1 cellular context compared by ENCODE assay signal in the genomic region with DNA sequence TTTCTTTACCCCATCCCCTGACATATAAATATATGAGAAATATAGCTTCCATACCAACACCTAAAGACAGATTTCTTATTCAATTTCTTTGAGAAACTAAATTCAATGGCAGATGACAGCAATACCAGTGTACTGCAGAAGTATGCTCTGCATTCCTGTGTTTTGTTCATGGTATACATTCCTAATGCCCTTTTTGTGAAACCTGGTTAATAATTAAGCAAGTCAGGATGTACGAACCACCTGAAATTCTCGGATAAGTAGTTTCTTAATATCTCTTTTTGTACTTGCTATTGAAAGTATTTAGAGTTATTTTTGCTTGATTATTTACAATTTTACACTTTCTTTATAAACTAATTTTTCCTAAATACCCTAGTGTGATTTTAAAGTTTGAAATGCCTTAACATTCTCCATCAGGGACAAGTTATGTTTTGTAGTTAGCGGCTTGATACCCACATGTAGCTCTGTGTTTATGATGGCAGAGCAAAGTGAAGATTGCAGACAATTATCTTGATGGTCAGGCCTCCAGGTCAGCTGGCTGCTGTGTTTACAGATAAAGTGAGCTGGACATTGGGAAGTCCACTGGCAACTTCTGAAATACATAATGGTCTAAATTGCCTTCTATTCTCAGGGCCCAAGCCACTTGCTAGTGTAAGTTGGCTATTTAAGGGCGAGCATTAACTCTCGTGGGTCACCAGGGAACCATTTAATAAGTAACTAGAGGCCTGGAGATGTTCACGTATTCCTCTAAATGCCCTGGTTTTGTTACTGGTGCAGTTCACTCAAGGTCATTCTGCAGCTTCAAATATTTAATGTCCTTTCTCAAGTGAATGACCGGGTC.
TF ChIP-seq lines count a peak whose summit lies in the region.

No MANE protein-coding gene starts in this region.

TF ChIP-seq in HepG2, 621 proteins besides CTCF, POLR2A, EP300 and RAD21 (continued from another document and continues in another):
- TF ChIP-seq ZNF512 (CRISPR knock-in tag; IDR thresholded peaks at IDR 0.05): no peak
- TF ChIP-seq ZNF292 (CRISPR knock-in tag; IDR thresholded peaks at IDR 0.05; ENCODE audit: borderline replicate concordance, low read depth): peak; percentile 64; the same call in 1 of the 2 replicates
- peak; percentile 40; the same call in 1 of the 2 replicates for TF ChIP-seq THAP11 (CRISPR knock-in tag; IDR thresholded peaks at IDR 0.05)
- no peak for TF ChIP-seq NR3C1 (CRISPR knock-in tag; IDR thresholded peaks at IDR 0.05)
- peak; percentile 88 for TF ChIP-seq ARID5B (CRISPR knock-in tag; IDR thresholded peaks at IDR 0.05)
- TF ChIP-seq CEBPG (CRISPR knock-in tag; IDR thresholded peaks at IDR 0.05): peak; percentile 38; the same call in 1 of the 2 replicates
- TF ChIP-seq, protein P1, sequence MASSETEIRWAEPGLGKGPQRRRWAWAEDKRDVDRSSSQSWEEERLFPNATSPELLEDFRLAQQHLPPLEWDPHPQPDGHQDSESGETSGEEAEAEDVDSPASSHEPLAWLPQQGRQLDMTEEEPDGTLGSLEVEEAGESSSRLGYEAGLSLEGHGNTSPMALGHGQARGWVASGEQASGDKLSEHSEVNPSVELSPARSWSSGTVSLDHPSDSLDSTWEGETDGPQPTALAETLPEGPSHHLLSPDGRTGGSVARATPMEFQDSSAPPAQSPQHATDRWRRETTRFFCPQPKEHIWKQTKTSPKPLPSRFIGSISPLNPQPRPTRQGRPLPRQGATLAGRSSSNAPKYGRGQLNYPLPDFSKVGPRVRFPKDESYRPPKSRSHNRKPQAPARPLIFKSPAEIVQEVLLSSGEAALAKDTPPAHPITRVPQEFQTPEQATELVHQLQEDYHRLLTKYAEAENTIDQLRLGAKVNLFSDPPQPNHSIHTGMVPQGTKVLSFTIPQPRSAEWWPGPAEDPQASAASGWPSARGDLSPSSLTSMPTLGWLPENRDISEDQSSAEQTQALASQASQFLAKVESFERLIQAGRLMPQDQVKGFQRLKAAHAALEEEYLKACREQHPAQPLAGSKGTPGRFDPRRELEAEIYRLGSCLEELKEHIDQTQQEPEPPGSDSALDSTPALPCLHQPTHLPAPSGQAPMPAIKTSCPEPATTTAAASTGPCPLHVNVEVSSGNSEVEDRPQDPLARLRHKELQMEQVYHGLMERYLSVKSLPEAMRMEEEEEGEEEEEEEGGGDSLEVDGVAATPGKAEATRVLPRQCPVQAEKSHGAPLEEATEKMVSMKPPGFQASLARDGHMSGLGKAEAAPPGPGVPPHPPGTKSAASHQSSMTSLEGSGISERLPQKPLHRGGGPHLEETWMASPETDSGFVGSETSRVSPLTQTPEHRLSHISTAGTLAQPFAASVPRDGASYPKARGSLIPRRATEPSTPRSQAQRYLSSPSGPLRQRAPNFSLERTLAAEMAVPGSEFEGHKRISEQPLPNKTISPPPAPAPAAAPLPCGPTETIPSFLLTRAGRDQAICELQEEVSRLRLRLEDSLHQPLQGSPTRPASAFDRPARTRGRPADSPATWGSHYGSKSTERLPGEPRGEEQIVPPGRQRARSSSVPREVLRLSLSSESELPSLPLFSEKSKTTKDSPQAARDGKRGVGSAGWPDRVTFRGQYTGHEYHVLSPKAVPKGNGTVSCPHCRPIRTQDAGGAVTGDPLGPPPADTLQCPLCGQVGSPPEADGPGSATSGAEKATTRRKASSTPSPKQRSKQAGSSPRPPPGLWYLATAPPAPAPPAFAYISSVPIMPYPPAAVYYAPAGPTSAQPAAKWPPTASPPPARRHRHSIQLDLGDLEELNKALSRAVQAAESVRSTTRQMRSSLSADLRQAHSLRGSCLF (CRISPR knock-in tag; IDR thresholded peaks at IDR 0.05; ENCODE audit: borderline replicate concordance): peak; percentile 45; the same call in 1 of the 2 replicates
- TF ChIP-seq RXRB (CRISPR knock-in tag; IDR thresholded peaks at IDR 0.05; ENCODE audit: borderline replicate concordance): peak; percentile 93
- no peak for TF ChIP-seq ZBTB4 (CRISPR knock-in tag; IDR thresholded peaks at IDR 0.05; ENCODE audit: borderline replicate concordance)
- TF ChIP-seq PHF5A (CRISPR knock-in tag; IDR thresholded peaks at IDR 0.05; ENCODE audit: low read depth, unreplicated experiment): peak; percentile 19
- peak; percentile 73; the same call in 1 of the 2 replicates for TF ChIP-seq HMG20B (CRISPR knock-in tag; conservative IDR thresholded peaks at IDR 0.05)
- TF ChIP-seq NONO (IDR thresholded peaks at IDR 0.05): no peak
- no peak; the same call in 1 of the 2 replicates for TF ChIP-seq NONO (CRISPR knock-in tag; conservative IDR thresholded peaks at IDR 0.05)
- TF ChIP-seq SIX1 (CRISPR knock-in tag; IDR thresholded peaks at IDR 0.05; ENCODE audit: borderline replicate concordance): peak; percentile 37; the same call in 1 of the 2 replicates
- TF ChIP-seq ZBTB7B (CRISPR knock-in tag; IDR thresholded peaks at IDR 0.05): no peak
- peak; percentile 52; the same call in 1 of the 2 replicates for TF ChIP-seq DPF2 (CRISPR knock-in tag; IDR thresholded peaks at IDR 0.05; ENCODE audit: borderline replicate concordance, low read depth)
- peak; percentile 90; the same call in 1 of the 2 replicates for TF ChIP-seq TBX2 (CRISPR knock-in tag; IDR thresholded peaks at IDR 0.05; ENCODE audit: borderline replicate concordance)
- TF ChIP-seq ZNF737 (CRISPR knock-in tag; IDR thresholded peaks at IDR 0.05; ENCODE audit: borderline replicate concordance): no peak
- no peak for TF ChIP-seq ARNT (IDR thresholded peaks at IDR 0.05)
- TF ChIP-seq PREB (CRISPR knock-in tag; IDR thresholded peaks at IDR 0.05): no peak
- TF ChIP-seq DNMT3B (CRISPR knock-in tag; conservative IDR thresholded peaks at IDR 0.05): 0 out of 2 replicates have a peak, but pooled peaks have one; percentile 43
- TF ChIP-seq, protein P2, sequence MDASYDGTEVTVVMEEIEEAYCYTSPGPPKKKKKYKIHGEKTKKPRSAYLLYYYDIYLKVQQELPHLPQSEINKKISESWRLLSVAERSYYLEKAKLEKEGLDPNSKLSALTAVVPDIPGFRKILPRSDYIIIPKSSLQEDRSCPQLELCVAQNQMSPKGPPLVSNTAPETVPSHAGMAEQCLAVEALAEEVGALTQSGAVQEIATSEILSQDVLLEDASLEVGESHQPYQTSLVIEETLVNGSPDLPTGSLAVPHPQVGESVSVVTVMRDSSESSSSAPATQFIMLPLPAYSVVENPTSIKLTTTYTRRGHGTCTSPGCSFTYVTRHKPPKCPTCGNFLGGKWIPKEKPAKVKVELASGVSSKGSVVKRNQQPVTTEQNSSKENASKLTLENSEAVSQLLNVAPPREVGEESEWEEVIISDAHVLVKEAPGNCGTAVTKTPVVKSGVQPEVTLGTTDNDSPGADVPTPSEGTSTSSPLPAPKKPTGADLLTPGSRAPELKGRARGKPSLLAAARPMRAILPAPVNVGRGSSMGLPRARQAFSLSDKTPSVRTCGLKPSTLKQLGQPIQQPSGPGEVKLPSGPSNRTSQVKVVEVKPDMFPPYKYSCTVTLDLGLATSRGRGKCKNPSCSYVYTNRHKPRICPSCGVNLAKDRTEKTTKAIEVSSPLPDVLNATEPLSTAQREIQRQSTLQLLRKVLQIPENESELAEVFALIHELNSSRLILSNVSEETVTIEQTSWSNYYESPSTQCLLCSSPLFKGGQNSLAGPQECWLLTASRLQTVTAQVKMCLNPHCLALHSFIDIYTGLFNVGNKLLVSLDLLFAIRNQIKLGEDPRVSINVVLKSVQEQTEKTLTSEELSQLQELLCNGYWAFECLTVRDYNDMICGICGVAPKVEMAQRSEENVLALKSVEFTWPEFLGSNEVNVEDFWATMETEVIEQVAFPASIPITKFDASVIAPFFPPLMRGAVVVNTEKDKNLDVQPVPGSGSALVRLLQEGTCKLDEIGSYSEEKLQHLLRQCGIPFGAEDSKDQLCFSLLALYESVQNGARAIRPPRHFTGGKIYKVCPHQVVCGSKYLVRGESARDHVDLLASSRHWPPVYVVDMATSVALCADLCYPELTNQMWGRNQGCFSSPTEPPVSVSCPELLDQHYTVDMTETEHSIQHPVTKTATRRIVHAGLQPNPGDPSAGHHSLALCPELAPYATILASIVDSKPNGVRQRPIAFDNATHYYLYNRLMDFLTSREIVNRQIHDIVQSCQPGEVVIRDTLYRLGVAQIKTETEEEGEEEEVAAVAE (CRISPR knock-in tag; IDR thresholded peaks at IDR 0.05; ENCODE audit: borderline replicate concordance): peak; percentile 28; the same call in 1 of the 2 replicates
- TF ChIP-seq ZFAT (CRISPR knock-in tag; conservative IDR thresholded peaks at IDR 0.05): no peak
- peak; percentile 67 for TF ChIP-seq MIXL1 (CRISPR knock-in tag; IDR thresholded peaks at IDR 0.05)
- 0 out of 2 replicates have a peak, but pooled peaks have one; percentile 59 for TF ChIP-seq ZNF276 (CRISPR knock-in tag; IDR thresholded peaks at IDR 0.05; ENCODE audit: low read depth)
- TF ChIP-seq ZSCAN29 (CRISPR knock-in tag; conservative IDR thresholded peaks at IDR 0.05): no peak
- no peak for TF ChIP-seq ZNF549 (CRISPR knock-in tag; IDR thresholded peaks at IDR 0.05)
- 0 out of 2 replicates have a peak, but pooled peaks have one; percentile 26 for TF ChIP-seq ZNF556 (CRISPR knock-in tag; IDR thresholded peaks at IDR 0.05; ENCODE audit: borderline replicate concordance)
- peak; percentile 47; the same call in 1 of the 2 replicates for TF ChIP-seq SPEN (CRISPR knock-in tag; IDR thresholded peaks at IDR 0.05; ENCODE audit: low read depth)
- TF ChIP-seq BRD4 (CRISPR knock-in tag; IDR thresholded peaks at IDR 0.05): 0 out of 2 replicates have a peak, but pooled peaks have one; percentile 32
